In the genomic region with DNA sequence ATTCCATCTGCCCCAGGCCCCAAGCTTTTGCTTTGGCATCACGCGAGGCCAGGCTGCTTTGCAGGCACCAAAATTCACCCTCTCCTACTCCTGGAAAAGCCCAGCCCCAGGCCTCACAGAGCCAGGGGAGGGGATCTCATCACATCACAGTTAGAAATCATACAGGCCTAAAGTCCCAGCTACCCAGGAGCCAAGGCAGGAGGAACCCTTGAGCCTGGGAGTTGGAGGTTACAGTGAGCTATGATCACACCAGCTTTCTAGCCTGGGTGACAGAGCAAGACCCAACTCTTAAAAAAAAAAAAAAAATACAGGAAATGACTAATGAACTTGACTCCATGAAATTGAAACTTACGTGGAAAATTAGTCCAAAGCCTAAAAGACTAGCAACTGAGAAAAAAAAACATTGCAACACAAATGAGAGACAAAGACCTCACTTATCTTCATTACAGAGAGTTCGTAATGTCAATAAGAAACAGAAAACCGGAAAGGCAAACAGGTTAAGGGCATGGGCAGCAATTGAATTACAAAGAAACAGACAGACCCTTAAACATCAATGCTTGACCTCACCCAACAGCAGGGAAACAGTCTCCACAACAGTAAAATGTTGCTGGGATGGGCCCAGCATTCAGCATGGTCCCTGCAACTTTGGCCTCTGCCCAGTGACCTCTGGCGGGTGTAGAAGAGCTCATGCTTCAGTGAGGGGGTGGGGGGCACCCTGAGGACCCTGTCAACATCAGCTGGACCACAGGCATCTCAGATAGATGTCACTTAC, we compare ENCODE assay signal across 8 cellular contexts.
DNase-seq lines count a peak whose midpoint lies in the region; ATAC-seq and TF ChIP-seq lines count a peak whose summit lies in the region.

No MANE protein-coding gene starts in this region.

- no peak for TF ChIP-seq CTCF in glutamatergic neuron (IDR thresholded peaks at IDR 0.05; ENCODE audit: partially characterized antibody, unreplicated experiment)

- peaks cover 3% of the 10 kb centered on the region for H3K27me3 Mint-ChIP-seq in activated CD4-positive, alpha-beta T cell treated with anti-CD3 and anti-CD28 coated beads, Interleukin-2, amount 10 ng/mL, durations not matched to agents 24 days and 14 days
- peaks cover 1% of the 10 kb centered on the region for H3K27me3 Mint-ChIP-seq in activated CD4-positive, alpha-beta memory T cell treated with anti-CD3 and anti-CD28 coated beads for 36 hours
- H3K27me3 Mint-ChIP-seq in glutamatergic neuron (ENCODE audit: unreplicated experiment), result peaks cover 10% of the 10 kb centered on the region
- peaks cover 9% of the 10 kb centered on the region for H3K27me3 Mint-ChIP-seq in stimulated activated naive CD8-positive, alpha-beta T cell treated with anti-CD3 and anti-CD28 coated beads, Interleukin-15, amount 100 ng/mL, for 72 hours

- H3K4me1 Mint-ChIP-seq in activated CD4-positive, alpha-beta T cell treated with anti-CD3 and anti-CD28 coated beads, Interleukin-2, amount 10 ng/mL, durations not matched to agents 24 days and 14 days, result peaks cover 9% of the 10 kb centered on the region
- peaks cover 11% of the 10 kb centered on the region for H3K4me1 Mint-ChIP-seq in activated CD4-positive, alpha-beta memory T cell treated with anti-CD3 and anti-CD28 coated beads for 36 hours (ENCODE audit: low read depth)
- peaks cover 18% of the 10 kb centered on the region for H3K4me1 Mint-ChIP-seq in glutamatergic neuron (ENCODE audit: low read depth, unreplicated experiment)
- peaks cover 17% of the 10 kb centered on the region for H3K4me1 Mint-ChIP-seq in stimulated activated naive CD8-positive, alpha-beta T cell treated with anti-CD3 and anti-CD28 coated beads, Interleukin-15, amount 100 ng/mL, for 72 hours

- H3K9me3 Mint-ChIP-seq in activated CD4-positive, alpha-beta T cell treated with anti-CD3 and anti-CD28 coated beads, Interleukin-2, amount 10 ng/mL, durations not matched to agents 24 days and 14 days, result no peaks in the 10 kb centered on the region
- no peaks in the 10 kb centered on the region for H3K9me3 Mint-ChIP-seq in activated CD4-positive, alpha-beta memory T cell treated with anti-CD3 and anti-CD28 coated beads for 36 hours
- H3K9me3 Mint-ChIP-seq in glutamatergic neuron (ENCODE audit: unreplicated experiment), result peaks cover 8% of the 10 kb centered on the region
- no peaks in the 10 kb centered on the region for H3K9me3 Mint-ChIP-seq in stimulated activated naive CD8-positive, alpha-beta T cell treated with anti-CD3 and anti-CD28 coated beads, Interleukin-15, amount 100 ng/mL, for 72 hours

- H3K4me3 Mint-ChIP-seq in activated CD4-positive, alpha-beta T cell treated with anti-CD3 and anti-CD28 coated beads, Interleukin-2, amount 10 ng/mL, durations not matched to agents 24 days and 14 days, result peak overlapping the region; percentile 42
- no peak overlapping the region for H3K4me3 Mint-ChIP-seq in activated CD4-positive, alpha-beta memory T cell treated with anti-CD3 and anti-CD28 coated beads for 36 hours
- no peak overlapping the region for H3K4me3 Mint-ChIP-seq in glutamatergic neuron (ENCODE audit: unreplicated experiment)
- H3K4me3 Mint-ChIP-seq in stimulated activated naive CD8-positive, alpha-beta T cell treated with anti-CD3 and anti-CD28 coated beads, Interleukin-15, amount 100 ng/mL, for 72 hours, result peak overlapping the region in 1 of 2 donors; percentile 12

- CTCF ChIA-PET in activated CD4-positive, alpha-beta memory T cell treated with anti-CD3 and anti-CD28 coated beads for 36 hours (lab: Charles Lee), result interaction anchor here (0.6 to 1.5 kb wide), 3 partner anchors 19 to 955 kb away, joined by 3 to 5 read pairs (median 4); no protein-coding TSS in a partner anchor

- DNase-seq in activated CD4-positive, alpha-beta T cell treated with anti-CD3 and anti-CD28 coated beads, Interleukin-2, amount 10 ng/mL, durations not matched to agents 24 days and 14 days, result no peak
- no peak for DNase-seq in activated CD4-positive, alpha-beta T cell treated with anti-CD3 and anti-CD28 coated beads, Interleukin-2, amount 50 U/mL, for 1 hour
- no peak for DNase-seq in activated CD4-positive, alpha-beta memory T cell treated with anti-CD3 and anti-CD28 coated beads for 36 hours
- DNase-seq in glutamatergic neuron, result no peak
- no peak for DNase-seq in stimulated activated naive CD8-positive, alpha-beta T cell treated with anti-CD3 and anti-CD28 coated beads, Interleukin-15, amount 100 ng/mL, for 72 hours
- no peak for DNase-seq in NCI-H82 (lab: John Stamatoyannopoulos, UW)

- ATAC-seq in stimulated activated naive CD8-positive, alpha-beta T cell treated with anti-CD3 and anti-CD28 coated beads, Interleukin-15, amount 100 ng/mL, for 72 hours, result peak; percentile 61
- ATAC-seq in HG02588 (IDR thresholded peaks at IDR 0.05; ENCODE audit: unreplicated experiment) (no peak), HG02623 (IDR thresholded peaks at IDR 0.05; ENCODE audit: unreplicated experiment) (no peak)

- intact Hi-C loops in activated CD4-positive, alpha-beta T cell treated with anti-CD3 and anti-CD28 coated beads, Interleukin-2, amount 10 ng/mL, durations not matched to agents 24 days and 14 days (cut with micrococcal nuclease), result no loop called here
- intact Hi-C loops in activated CD4-positive, alpha-beta memory T cell treated with anti-CD3 and anti-CD28 coated beads for 36 hours (cut with micrococcal nuclease), result loop anchor here (10.0 kb wide), 1 partner anchor 626 kb away; no protein-coding TSS in a partner anchor

- POLR2A ChIA-PET in activated CD4-positive, alpha-beta memory T cell treated with anti-CD3 and anti-CD28 coated beads for 36 hours (lab: Charles Lee), result no interaction called here

- no peaks in the 10 kb centered on the region for H3K36me3 Mint-ChIP-seq in activated CD4-positive, alpha-beta T cell treated with anti-CD3 and anti-CD28 coated beads, Interleukin-2, amount 10 ng/mL, durations not matched to agents 24 days and 14 days (ENCODE audit: low read depth)
- H3K36me3 Mint-ChIP-seq in activated CD4-positive, alpha-beta memory T cell treated with anti-CD3 and anti-CD28 coated beads for 36 hours, result no peaks in the 10 kb centered on the region
- peaks cover 3% of the 10 kb centered on the region for H3K36me3 Mint-ChIP-seq in glutamatergic neuron (ENCODE audit: unreplicated experiment)

- peak overlapping the region; percentile 90 for H3K27ac Mint-ChIP-seq in activated CD4-positive, alpha-beta T cell treated with anti-CD3 and anti-CD28 coated beads, Interleukin-2, amount 10 ng/mL, durations not matched to agents 24 days and 14 days
- H3K27ac Mint-ChIP-seq in activated CD4-positive, alpha-beta memory T cell treated with anti-CD3 and anti-CD28 coated beads for 36 hours, result peak overlapping the region; percentile 66
- peak overlapping the region; percentile 20 for H3K27ac Mint-ChIP-seq in glutamatergic neuron (ENCODE audit: unreplicated experiment)
- H3K27ac Mint-ChIP-seq in stimulated activated naive CD8-positive, alpha-beta T cell treated with anti-CD3 and anti-CD28 coated beads, Interleukin-15, amount 100 ng/mL, for 72 hours, result peak overlapping the region; percentile 80 to 88

Comparison
In these comparisons a context has a peak if more than half of its experiments do, and no peak if none do; other contexts are left out.
1. H3K27ac Mint-ChIP-seq: peak in every context shown above with its lines; median percentile 90 in activated CD4-positive, alpha-beta T cell treated with anti-CD3 and anti-CD28 coated beads, Interleukin-2, amount 10 ng/mL, durations not matched to agents 24 days and 14 days; 84 in stimulated activated naive CD8-positive, alpha-beta T cell treated with anti-CD3 and anti-CD28 coated beads, Interleukin-15, amount 100 ng/mL, for 72 hours; 66 in activated CD4-positive, alpha-beta memory T cell treated with anti-CD3 and anti-CD28 coated beads for 36 hours; 20 in glutamatergic neuron.